In the genomic region with DNA sequence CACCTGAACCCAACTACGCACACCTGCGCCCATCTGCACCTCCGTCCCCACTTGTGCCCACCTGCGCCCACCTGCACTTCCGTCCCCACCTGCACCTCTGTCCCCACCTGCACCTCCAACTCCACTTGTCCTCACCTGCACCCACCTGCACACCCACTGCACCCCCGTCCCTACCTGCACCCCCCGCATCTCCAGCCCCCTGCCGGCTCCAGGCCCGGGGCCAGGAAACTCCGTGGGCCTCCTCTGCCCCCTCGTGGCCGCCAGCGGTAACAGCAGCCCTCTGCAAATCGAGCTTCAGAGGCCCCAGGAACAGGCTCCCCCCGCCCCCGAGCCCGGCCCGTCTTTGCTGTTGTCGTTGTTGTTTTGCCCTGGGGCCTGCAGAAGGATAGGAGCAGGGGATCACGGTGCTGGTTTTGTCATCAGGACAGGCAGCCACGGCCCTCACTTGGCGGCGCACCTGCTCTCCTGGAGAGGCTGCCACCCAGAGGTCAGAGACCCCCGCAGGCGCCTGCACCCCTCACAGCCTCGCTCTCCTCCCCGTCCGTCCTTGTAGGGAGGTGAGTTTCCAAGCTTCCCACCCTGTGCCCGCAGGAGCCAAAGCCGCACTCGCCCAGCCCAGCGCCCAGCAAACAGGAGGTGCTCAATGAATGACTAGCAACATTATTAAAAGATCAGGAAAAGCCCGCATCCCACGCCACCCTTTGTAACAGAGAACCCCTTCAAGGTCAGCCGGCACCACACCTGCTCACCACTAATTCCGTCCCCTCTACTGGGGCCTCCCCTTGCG, we compare ENCODE assay signal across 9 cellular contexts.
DNase-seq lines count a peak whose midpoint lies in the region; ATAC-seq and TF ChIP-seq lines count a peak whose summit lies in the region.
"Had no signal": no experiment of that assay in that cellular context is flagged by ENCODE, and none has a peak within 500 bp of the region (broad histone marks: within the 10 kb centered on the region; RNA-seq: fewer than 3 reads in every experiment).

No MANE protein-coding gene starts in this region.

- no peaks in the 10 kb centered on the region for H3K9me3 Mint-ChIP-seq in activated CD8-positive, alpha-beta T cell treated with anti-CD3 and anti-CD28 coated beads for 36 hours

- H3K4me3 ChIP-seq in MG63 = no peak overlapping the region
- H3K4me3 ChIP-seq in ectodermal cell (ENCODE audit: insufficient read depth, low read depth, low read length) = peak overlapping the region; percentile 6
- no peak overlapping the region for H3K4me3 ChIP-seq in lung

- DNase-seq in ELF-1 (ENCODE audit: low read depth, low spot score) = peak; percentile 93
- DNase-seq in MG63 = peak; percentile 35
- DNase-seq in activated CD8-positive, alpha-beta T cell treated with anti-CD3 and anti-CD28 coated beads for 36 hours = peak; percentile 83
- DNase-seq in lung (ENCODE audit: low spot score) = peak; percentile 74
- peak; percentile 66 for DNase-seq in stimulated activated CD8-positive, alpha-beta memory T cell treated with anti-CD3 and anti-CD28 coated beads, Interleukin-15, amount 100 ng/mL, for 24 hours (ENCODE audit: low read depth)
- no peak for DNase-seq in NCI-H2107 treated with DMSO at 0.1 percent for 48 hours (lab: John Stamatoyannopoulos, UW; ENCODE audit: unreplicated experiment)

- intact Hi-C loops in activated CD8-positive, alpha-beta T cell treated with anti-CD3 and anti-CD28 coated beads for 36 hours (cut with micrococcal nuclease) = no loop called here

- POLR2A ChIA-PET in activated CD8-positive, alpha-beta T cell treated with anti-CD3 and anti-CD28 coated beads for 36 hours (lab: Charles Lee) = interaction anchor here (0.8 to 1.4 kb wide), 3 partner anchors 9 to 160 kb away, joined by 3 to 6 read pairs (median 4); no protein-coding TSS in a partner anchor

- peaks cover 14% of the 10 kb centered on the region for H3K4me1 Mint-ChIP-seq in activated CD8-positive, alpha-beta T cell treated with anti-CD3 and anti-CD28 coated beads for 36 hours (ENCODE audit: low read depth)

- H3K36me3 ChIP-seq in MG63 = no peaks in the 10 kb centered on the region
- H3K36me3 ChIP-seq in ectodermal cell (ENCODE audit: control insufficient read depth, insufficient read depth, low read length) = no peaks in the 10 kb centered on the region
- no peaks in the 10 kb centered on the region for H3K36me3 ChIP-seq in lung (ENCODE audit: control insufficient read depth in 2 of 2, insufficient read depth in 2 of 2, low read length in 2 of 2)

- H3K36me3 Mint-ChIP-seq in activated CD8-positive, alpha-beta T cell treated with anti-CD3 and anti-CD28 coated beads for 36 hours (ENCODE audit: low read depth) = no peaks in the 10 kb centered on the region
- H3K36me3 Mint-ChIP-seq: activated naive CD8-positive, alpha-beta T cell had no signal

- H3K27ac Mint-ChIP-seq in activated CD8-positive, alpha-beta T cell treated with anti-CD3 and anti-CD28 coated beads for 36 hours = no peak overlapping the region
- H3K27ac Mint-ChIP-seq: activated naive CD8-positive, alpha-beta T cell had no signal

- H3K4me3 Mint-ChIP-seq in activated CD8-positive, alpha-beta T cell treated with anti-CD3 and anti-CD28 coated beads for 36 hours = no peak overlapping the region
- H3K4me3 Mint-ChIP-seq: activated naive CD8-positive, alpha-beta T cell had no signal

- H3K9me3 ChIP-seq in MG63 (no peaks in the 10 kb centered on the region), ectodermal cell (ENCODE audit: control insufficient read depth, low read length) (no peaks in the 10 kb centered on the region), lung (ENCODE audit: control insufficient read depth in 2 of 2, insufficient read depth in 1 of 2, low read length in 1 of 2) (no peaks in the 10 kb centered on the region)

- 28 to 31% methylated on average over 35 to 37 of the region's 37 CpGs for WGBS in ectodermal cell, 2 experiments
- WGBS in lung, 2 donors = 24% methylated on average over 37 of the region's 37 CpGs

- peak; percentile 78 for TF ChIP-seq CTCF in activated CD8-positive, alpha-beta T cell treated with anti-CD3 and anti-CD28 coated beads for 36 hours (IDR thresholded peaks at IDR 0.05)
- TF ChIP-seq CTCF in lung (IDR thresholded peaks at IDR 0.05; ENCODE audit: control extremely low read depth, extremely low read depth) = peak; percentile 78

- H3K27ac ChIP-seq in ectodermal cell (ENCODE audit: insufficient read depth, low read depth, low read length, poor library complexity, severe bottlenecking) (no peak overlapping the region), lung (ENCODE audit: low read depth in 1 of 2, low read length in 1 of 2) (no peak overlapping the region)

- H3K27me3 Mint-ChIP-seq in activated CD8-positive, alpha-beta T cell treated with anti-CD3 and anti-CD28 coated beads for 36 hours = peaks cover 3% of the 10 kb centered on the region
- H3K27me3 Mint-ChIP-seq: activated naive CD8-positive, alpha-beta T cell had no signal

- H3K4me1 ChIP-seq in ectodermal cell (ENCODE audit: control insufficient read depth, insufficient read depth, low read length) (no peaks in the 10 kb centered on the region), lung (ENCODE audit: control insufficient read depth in 2 of 2, insufficient read depth in 2 of 2, low read length in 2 of 2) (peaks cover 0 to 12% of the 10 kb centered on the region in 2 donors)

- CTCF ChIA-PET in activated CD8-positive, alpha-beta T cell treated with anti-CD3 and anti-CD28 coated beads for 36 hours (lab: Charles Lee) = interaction anchor here (0.6 to 6.4 kb wide), 33 partner anchors 9 to 1884 kb away, joined by 3 to 96 read pairs (median 3); a partner anchor contains a TSS

- peak; percentile 97 for ATAC-seq in activated CD8-positive, alpha-beta T cell treated with anti-CD3 and anti-CD28 coated beads for 36 hours
- ATAC-seq in lung (ENCODE audit: insufficient read depth, low FRiP score) = peak; percentile 49
- no peak for ATAC-seq in HG02884 (IDR thresholded peaks at IDR 0.05; ENCODE audit: unreplicated experiment)

- H3K27me3 ChIP-seq in MG63 = no peaks in the 10 kb centered on the region
- H3K27me3 ChIP-seq in ectodermal cell (ENCODE audit: control insufficient read depth, insufficient read depth, low read length, poor library complexity, severe bottlenecking) = peaks cover 6% of the 10 kb centered on the region
- H3K27me3 ChIP-seq in lung (ENCODE audit: control insufficient read depth, insufficient read depth) = no peaks in the 10 kb centered on the region
